ENCODE assay signal across 8 cellular contexts in the genomic region with DNA sequence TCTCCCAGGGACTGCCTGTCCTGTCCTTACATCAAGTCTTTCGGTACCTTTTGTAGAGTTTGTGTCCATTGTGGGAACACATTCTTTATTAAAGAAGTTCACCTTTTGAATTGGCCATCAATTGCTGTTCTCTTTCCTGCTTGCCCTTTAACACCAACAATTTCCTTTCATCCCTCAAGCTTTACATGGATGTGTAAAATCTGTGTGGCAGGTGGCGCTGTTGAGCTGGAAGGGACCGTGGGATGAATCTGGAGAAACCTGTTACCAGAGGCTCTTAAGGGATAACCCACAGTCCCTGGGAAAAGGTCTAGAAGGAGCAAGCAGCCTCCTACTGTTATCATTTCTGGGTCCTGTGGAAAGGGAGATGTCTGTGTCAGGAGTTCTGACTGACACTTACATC. TPM values are rescaled to one million over a fixed set of nuclear protein-coding genes. Genes with fewer than 3 reads are reported as not detected.
DNase-seq lines count a peak whose midpoint lies in the region; ATAC-seq and TF ChIP-seq lines count a peak whose summit lies in the region.

No MANE protein-coding gene starts in this region.

- peaks cover 10% of the 10 kb centered on the region for H3K27me3 Mint-ChIP-seq in activated CD4-positive, alpha-beta T cell treated with anti-CD3 and anti-CD28 coated beads, Interleukin-2, amount 10 ng/mL, durations not matched to agents 24 days and 14 days

- no peaks in the 10 kb centered on the region for H3K9me3 Mint-ChIP-seq in activated CD4-positive, alpha-beta T cell treated with anti-CD3 and anti-CD28 coated beads, Interleukin-2, amount 10 ng/mL, durations not matched to agents 24 days and 14 days

- peaks cover 6% of the 10 kb centered on the region for H3K4me1 Mint-ChIP-seq in activated CD4-positive, alpha-beta T cell treated with anti-CD3 and anti-CD28 coated beads, Interleukin-2, amount 10 ng/mL, durations not matched to agents 24 days and 14 days

- no peaks in the 10 kb centered on the region for H3K36me3 Mint-ChIP-seq in activated CD4-positive, alpha-beta T cell treated with anti-CD3 and anti-CD28 coated beads, Interleukin-2, amount 10 ng/mL, durations not matched to agents 24 days and 14 days (ENCODE audit: low read depth)

- no peak for TF ChIP-seq POLR2A in right lobe of liver (IDR thresholded peaks at IDR 0.05)

- no peaks in the 10 kb centered on the region for H3K4me1 ChIP-seq in right lobe of liver

- H3K9me3 ChIP-seq in right lobe of liver, result no peaks in the 10 kb centered on the region

- WGBS in right lobe of liver (ENCODE audit: insufficient coverage, low coverage, low lambda C conversion rate, missing lambda C conversion rate), result 4% methylated on average over 3 of the region's 3 CpGs

- intact Hi-C loops in activated CD4-positive, alpha-beta T cell treated with anti-CD3 and anti-CD28 coated beads, Interleukin-2, amount 10 ng/mL, durations not matched to agents 24 days and 14 days (cut with micrococcal nuclease), result loop anchor here (2.0 to 10.0 kb wide), 2 partner anchors 290 to 396 kb away; partner anchors contain the start of gene TRIM52
- intact Hi-C loops in right lobe of liver (cut with DNase I), result no loop called here

- no peaks in the 10 kb centered on the region for H3K36me3 ChIP-seq in right lobe of liver

- DNase-seq in COLO668 (lab: John Stamatoyannopoulos, UW; ENCODE audit: unreplicated experiment) (peak; percentile 70), NCI-H69 (lab: John Stamatoyannopoulos, UW) (peak; percentile 82), coronary artery (ENCODE audit: low spot score) (no peak), right lobe of liver (peak; percentile 76 to 88 (median 83))
- DNase-seq in activated CD4-positive, alpha-beta T cell treated with anti-CD3 and anti-CD28 coated beads, Interleukin-2, amount 10 ng/mL, durations not matched to agents 24 days and 14 days, result peak; percentile 89
- DNase-seq in stimulated activated CD4-positive, alpha-beta T cell treated with anti-CD3 and anti-CD28 coated beads, TNF-alpha, amount 100 ng/mL, for 48 hours (ENCODE audit: low read depth in 3 of 3), result peak; percentile 54 to 68 (median 60)

- no peaks in the 10 kb centered on the region for H3K27me3 ChIP-seq in right lobe of liver

- no peak overlapping the region for H3K27ac ChIP-seq in coronary artery
- H3K27ac ChIP-seq in right lobe of liver, result no peak overlapping the region

- H3K4me3 Mint-ChIP-seq in activated CD4-positive, alpha-beta T cell treated with anti-CD3 and anti-CD28 coated beads, Interleukin-2, amount 10 ng/mL, durations not matched to agents 24 days and 14 days, result no peak overlapping the region

- TF ChIP-seq CTCF in coronary artery (IDR thresholded peaks at IDR 0.05) (peak; percentile 55), right lobe of liver (IDR thresholded peaks at IDR 0.05) (peak; percentile 72 to 76 (median 75))

- H3K4me3 ChIP-seq in coronary artery, result no peak overlapping the region
- no peak overlapping the region for H3K4me3 ChIP-seq in right lobe of liver

- ATAC-seq in HG03135 (IDR thresholded peaks at IDR 0.05; ENCODE audit: unreplicated experiment) (peak; percentile 52), right lobe of liver (peak; percentile 83 to 89 (median 86)), GM18868 (IDR thresholded peaks at IDR 0.05; ENCODE audit: unreplicated experiment) (no peak)

- H3K27ac Mint-ChIP-seq in activated CD4-positive, alpha-beta T cell treated with anti-CD3 and anti-CD28 coated beads, Interleukin-2, amount 10 ng/mL, durations not matched to agents 24 days and 14 days, result no peak overlapping the region

RNA-seq across cellular contexts. Expression of gene ZFP62, which starts 7.9 kb away (rescaled TPM):
- 26.7 and 28.0 TPM in 2 replicates for total RNA-seq in activated CD4-positive, alpha-beta T cell treated with anti-CD3 and anti-CD28 coated beads, Interleukin-2, amount 10 ng/mL, durations not matched to agents 24 days and 14 days
- 1 to 10 TPM; 3.6 to 9.0 (median 6.0) TPM for total RNA-seq in right lobe of liver

RNA-seq across cellular contexts. Expression of gene BTNL8, which starts 30.0 kb away (rescaled TPM):
- total RNA-seq in activated CD4-positive, alpha-beta T cell treated with anti-CD3 and anti-CD28 coated beads, Interleukin-2, amount 10 ng/mL, durations not matched to agents 24 days and 14 days, result 0.21 TPM in 1 of 2 replicates, not detected in the other
- total RNA-seq in right lobe of liver, result under 1 TPM; 0.18 to 0.93 (median 0.32) TPM
